In the genomic region with DNA sequence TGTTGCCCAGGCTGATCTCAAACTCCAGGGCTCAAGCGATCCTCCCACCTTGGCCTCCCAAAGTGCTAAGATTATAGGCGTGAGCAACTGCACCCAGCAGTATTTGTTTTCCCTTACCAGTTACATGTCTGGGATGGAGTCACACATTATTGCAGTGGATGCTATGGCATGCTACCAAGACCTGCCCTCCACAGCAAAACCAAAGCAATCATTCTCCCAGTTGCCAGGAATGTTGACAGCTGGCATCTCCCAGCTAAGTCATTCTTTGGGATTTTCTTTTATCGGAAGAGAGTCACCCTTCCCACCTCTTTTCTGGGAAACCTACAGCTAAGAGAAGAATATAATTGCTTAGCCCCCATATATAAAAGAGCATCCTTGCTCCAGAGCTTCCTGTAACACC, we compare ENCODE assay signal across 27 cellular contexts. TPM values are rescaled to one million over a fixed set of nuclear protein-coding genes. Genes with fewer than 3 reads are reported as not detected.
"Had no signal": no experiment of that assay in that cellular context is flagged by ENCODE, and none has a peak within 500 bp of the region (broad histone marks: within the 10 kb centered on the region; RNA-seq: fewer than 3 reads in every experiment).

No MANE protein-coding gene starts in this region.

- H3K27me3 ChIP-seq: colonic mucosa, esophagus muscularis mucosa, heart left ventricle, hepatocyte, pancreas, right lobe of liver, stomach, thyroid gland, vagina had no signal

- H3K4me3 ChIP-seq: colonic mucosa, esophagus muscularis mucosa, gastroesophageal sphincter, heart left ventricle, hepatocyte, lung, pancreas, right lobe of liver, smooth muscle cell, stomach, thyroid gland, vagina had no signal

- H3K9me3 ChIP-seq: colonic mucosa, esophagus muscularis mucosa, gastroesophageal sphincter, heart left ventricle, pancreas, right lobe of liver, stomach, thyroid gland, vagina had no signal

- H3K79me2 ChIP-seq: hepatocyte had no signal

- H3K27ac ChIP-seq: colonic mucosa, esophagus muscularis mucosa, gastroesophageal sphincter, heart left ventricle, hepatocyte, pancreas, right lobe of liver, stomach, thyroid gland, vagina had no signal

- H2AFZ ChIP-seq: hepatocyte had no signal

- H3K36me3 ChIP-seq: colonic mucosa, esophagus muscularis mucosa, gastroesophageal sphincter, heart left ventricle, pancreas, right lobe of liver, stomach, thyroid gland, vagina had no signal

- DNase-seq: colonic mucosa; dermis blood vessel endothelial cell; effector memory CD4-positive, alpha-beta T cell; foreskin fibroblast; heart left ventricle; kidney; natural killer cell; occipital lobe; pancreas; right lobe of liver; stimulated activated CD4-positive, alpha-beta T cell treated with anti-CD3 and anti-CD28 coated beads, Interleukin-12 subunit alpha, Interleukin-12 subunit beta, amount 100 ng/mL, for 4 hours; stimulated activated CD4-positive, alpha-beta T cell treated with anti-CD3 and anti-CD28 coated beads, Interleukin-1b, Interleukin-23, amount 100 ng/mL, for 48 hours; stimulated activated CD4-positive, alpha-beta T cell treated with anti-CD3 and anti-CD28 coated beads, Interleukin-4, amount 100 ng/mL, for 24 hours; stimulated activated naive CD4-positive, alpha-beta T cell treated with Interleukin-2 at 50 U/mL for 16 hours; stomach; thyroid gland; trophoblast cell had no signal

- H3K4me2 ChIP-seq: hepatocyte, smooth muscle cell had no signal

- ATAC-seq: gastroesophageal sphincter; heart left ventricle; left lobe of liver; natural killer cell; pancreas; right lobe of liver; stimulated activated effector memory CD8-positive, alpha-beta T cell treated with anti-CD3 and anti-CD28 coated beads, Interleukin-12 subunit alpha, Interleukin-12 subunit beta, amount 100 ng/mL, for 72 hours had no signal

- H3K4me1 ChIP-seq: colonic mucosa, esophagus muscularis mucosa, gastroesophageal sphincter, heart left ventricle, pancreas, right lobe of liver, thyroid gland, vagina had no signal

RNA-seq across cellular contexts. Expression of a gene that starts 49.4 kb away (rescaled TPM):
- total RNA-seq: heart left ventricle, kidney, natural killer cell, posterior vena cava, right lobe of liver, smooth muscle cell, subcutaneous adipose tissue, vagina had no signal
